In genomic region chr10:129877773-129878371, GRCh38 we compare ENCODE assay signal across 8 cellular contexts.
DNase-seq lines count a peak whose midpoint lies in the region; ATAC-seq, FAIRE-seq and TF ChIP-seq lines count a peak whose summit lies in the region.

No MANE protein-coding gene starts in this region.

- H3K27ac ChIP-seq in breast epithelium (no peak overlapping the region), SJCRH30 (no peak overlapping the region), endothelial cell of umbilical vein (ENCODE audit: insufficient read depth, low read depth, low read length) (no peak overlapping the region)

- intact Hi-C loops in MCF 10A (cut with micrococcal nuclease) (no loop called here), breast epithelium (cut with DNase I; ENCODE audit: low total_unique reads) (no loop called here), endothelial cell of umbilical vein (cut with micrococcal nuclease) (no loop called here)

- H3K36me3 Mint-ChIP-seq in MCF 10A (ENCODE audit: insufficient read depth, unreplicated experiment), result no peaks in the 10 kb centered on the region

- H3K27me3 ChIP-seq in breast epithelium (no peaks in the 10 kb centered on the region), SJCRH30 (no peaks in the 10 kb centered on the region), endothelial cell of umbilical vein (ENCODE audit: control insufficient read depth in 2 of 2, insufficient read depth in 2 of 2, low read length in 2 of 2) (no peaks in the 10 kb centered on the region)

- POLR2A ChIA-PET in MCF 10A (lab: Yijun Ruan, JAX), result no interaction called here
- POLR2A ChIA-PET in endothelial cell of umbilical vein (lab: Charles Lee), result no interaction called here

- FAIRE-seq in endothelial cell of umbilical vein (lab: Jason Lieb, UNC), result no peak

- H3K9me3 ChIP-seq in breast epithelium, result no peaks in the 10 kb centered on the region
- no peaks in the 10 kb centered on the region for H3K9me3 ChIP-seq in SJCRH30 (replicated peaks)
- no peaks in the 10 kb centered on the region for H3K9me3 ChIP-seq in endothelial cell of umbilical vein (replicated peaks; ENCODE audit: control insufficient read depth, insufficient read depth, low read length)

- ATAC-seq in GM18870 (IDR thresholded peaks at IDR 0.05; ENCODE audit: unreplicated experiment) (no peak), HG03196 (IDR thresholded peaks at IDR 0.05; ENCODE audit: unreplicated experiment) (no peak)

- DNase-seq in MCF 10A (ENCODE audit: unreplicated experiment) (peak; percentile 55), breast epithelium (ENCODE audit: low spot score in 2 of 2) (no peak), SJCRH30 (peak; percentile 22 to 54), endothelial cell of umbilical vein (ENCODE audit: low read depth, low spot score) (no peak), C1 segment of cervical spinal cord (lab: John Stamatoyannopoulos, UW) (no peak)
- DNase-seq in stimulated activated CD4-positive, alpha-beta T cell treated with anti-CD3 and anti-CD28 coated beads, TNF-alpha, amount 100 ng/mL, for 24 hours (ENCODE audit: low read depth in 3 of 3), result peak in 2 of 3 experiments; percentile 6 to 35

- no peaks in the 10 kb centered on the region for H3K4me1 Mint-ChIP-seq in MCF 10A (ENCODE audit: insufficient read depth, unreplicated experiment)

- H2AFZ ChIP-seq in endothelial cell of umbilical vein (ENCODE audit: low read depth, low read length), result no peak overlapping the region

- H4K20me1 ChIP-seq in endothelial cell of umbilical vein (replicated peaks; ENCODE audit: control insufficient read depth, extremely low read depth, insufficient read depth, low read length), result no peaks in the 10 kb centered on the region

- H3K9me3 Mint-ChIP-seq in MCF 10A (ENCODE audit: unreplicated experiment), result no peaks in the 10 kb centered on the region

- BruUV-seq in MCF 10A (replicated peaks; lab: Mats Ljungman, UMichigan) (no TSS peak), endothelial cell of umbilical vein (replicated peaks; lab: Mats Ljungman, UMichigan) (no TSS peak)

- no peaks in the 10 kb centered on the region for H3K79me2 ChIP-seq in endothelial cell of umbilical vein (ENCODE audit: control insufficient read depth, insufficient read depth, low read length)

- no peak for TF ChIP-seq POLR2A in breast epithelium (IDR thresholded peaks at IDR 0.05)
- TF ChIP-seq POLR2A in endothelial cell of umbilical vein (IDR thresholded peaks at IDR 0.05; ENCODE audit: low read depth, low read length), result no peak

- H3K27ac Mint-ChIP-seq in MCF 10A (ENCODE audit: low read depth, unreplicated experiment), result no peak overlapping the region

- H3K4me2 ChIP-seq in endothelial cell of umbilical vein (ENCODE audit: insufficient read depth, low read length), result no peak overlapping the region

- CTCF ChIA-PET in MCF 10A (lab: Yijun Ruan, JAX) (interaction anchor here (0.6 to 1.2 kb wide), 3 partner anchors 8 to 476 kb away, joined by 3 to 4 read pairs (median 3); no protein-coding TSS in a partner anchor), endothelial cell of umbilical vein (lab: Charles Lee) (no interaction called here)

- no peaks in the 10 kb centered on the region for H3K9me1 ChIP-seq in endothelial cell of umbilical vein (replicated peaks; ENCODE audit: control insufficient read depth, extremely low read depth, insufficient read depth, low read length)

- no peak overlapping the region for H3K4me3 Mint-ChIP-seq in MCF 10A (ENCODE audit: unreplicated experiment)

- no peaks in the 10 kb centered on the region for H3K27me3 Mint-ChIP-seq in MCF 10A (ENCODE audit: insufficient read depth, unreplicated experiment)

- dilution Hi-C loops in endothelial cell of umbilical vein (cut with MboI; ENCODE audit: extremely low pct_ligation_motif_present, low sequenced_read_pairs), result no loop called here

- H3K4me3 ChIP-seq in breast epithelium, result no peak overlapping the region
- no peak overlapping the region for H3K4me3 ChIP-seq in SJCRH30
- no peak overlapping the region for H3K4me3 ChIP-seq in endothelial cell of umbilical vein (replicated peaks in 1 of 3; ENCODE audit: insufficient read depth in 1 of 3, low read depth in 1 of 3, low read length in 3 of 3)

- no peak overlapping the region for H3K9ac ChIP-seq in endothelial cell of umbilical vein (replicated peaks; ENCODE audit: extremely low read depth, insufficient read depth, low read length)

- no peaks in the 10 kb centered on the region for H3K36me3 ChIP-seq in breast epithelium
- no peaks in the 10 kb centered on the region for H3K36me3 ChIP-seq in SJCRH30
- H3K36me3 ChIP-seq in endothelial cell of umbilical vein (ENCODE audit: control insufficient read depth in 2 of 2, extremely low read depth in 1 of 2, insufficient read depth in 2 of 2, low read length in 2 of 2), result no peaks in the 10 kb centered on the region

- TF ChIP-seq CTCF in MCF 10A (IDR thresholded peaks at IDR 0.05; ENCODE audit: unreplicated experiment) (no peak), breast epithelium (IDR thresholded peaks at IDR 0.05) (no peak), endothelial cell of umbilical vein (IDR thresholded peaks at IDR 0.05; ENCODE audit: extremely low read depth in 1 of 2, insufficient read depth in 1 of 2, low read depth in 1 of 2, low read length in 2 of 2) (peak; percentile 15 to 21)

- H3K4me1 ChIP-seq in breast epithelium (no peaks in the 10 kb centered on the region), SJCRH30 (no peaks in the 10 kb centered on the region), endothelial cell of umbilical vein (ENCODE audit: control insufficient read depth, extremely low read depth, insufficient read depth, low read length) (no peaks in the 10 kb centered on the region)

TF ChIP-seq in endothelial cell of umbilical vein, 7 proteins besides CTCF, POLR2A, EP300 and RAD21:
- no peak for TF ChIP-seq EZH2 (IDR thresholded peaks at IDR 0.05; ENCODE audit: borderline replicate concordance, low read depth, low read length, severe bottlenecking)
- TF ChIP-seq JUN (IDR thresholded peaks at IDR 0.05; ENCODE audit: borderline replicate concordance, insufficient read depth, insufficient read length, low read depth), result no peak
- TF ChIP-seq, protein P1, sequence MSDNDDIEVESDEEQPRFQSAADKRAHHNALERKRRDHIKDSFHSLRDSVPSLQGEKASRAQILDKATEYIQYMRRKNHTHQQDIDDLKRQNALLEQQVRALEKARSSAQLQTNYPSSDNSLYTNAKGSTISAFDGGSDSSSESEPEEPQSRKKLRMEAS (IDR thresholded peaks at IDR 0.05; ENCODE audit: insufficient read depth, insufficient read length), result no peak
- TF ChIP-seq GATA2 (IDR thresholded peaks at IDR 0.05; ENCODE audit: insufficient read depth, insufficient read length, low read depth, low read length), result no peak
- no peak for TF ChIP-seq MYC (IDR thresholded peaks at IDR 0.05; ENCODE audit: low read depth, low read length)
- TF ChIP-seq POLR2AphosphoS5 (IDR thresholded peaks at IDR 0.05; ENCODE audit: insufficient read depth, low read depth, low read length), result no peak
- no peak for TF ChIP-seq FOS (IDR thresholded peaks at IDR 0.05; ENCODE audit: borderline replicate concordance, insufficient read depth, low read length)

Comparison
In these comparisons a context has a peak if more than half of its experiments do, and no peak if none do; other contexts are left out.
1. DNase-seq: peak in MCF 10A (single experiment), SJCRH30 (2 of 2) and stimulated activated CD4-positive, alpha-beta T cell treated with anti-CD3 and anti-CD28 coated beads, TNF-alpha, amount 100 ng/mL, for 24 hours (2 of 3); none in breast epithelium (0 of 2), endothelial cell of umbilical vein (single experiment) and C1 segment of cervical spinal cord (0 of 14).
2. CTCF ChIP-seq: peak in endothelial cell of umbilical vein (2 of 2); none in MCF 10A (single experiment) and breast epithelium (0 of 3).